In genomic region chr7:36970551-36971514, GRCh38 we compare ENCODE assay signal across 17 cellular contexts.
DNase-seq lines count a peak whose midpoint lies in the region; ATAC-seq and TF ChIP-seq lines count a peak whose summit lies in the region.
"Had no signal": no experiment of that assay in that cellular context is flagged by ENCODE, and none has a peak within 500 bp of the region (broad histone marks: within the 10 kb centered on the region; RNA-seq: fewer than 3 reads in every experiment).

No MANE protein-coding gene starts in this region.

- H3K27ac Mint-ChIP-seq in activated CD4-positive, alpha-beta T cell treated with anti-CD3 and anti-CD28 coated beads, Interleukin-2, amount 10 ng/mL, durations not matched to agents 7 days and 5 days = peak overlapping the region; percentile 16
- peak overlapping the region; percentile 27 for H3K27ac Mint-ChIP-seq in endothelial cell (ENCODE audit: unreplicated experiment)
- H3K27ac Mint-ChIP-seq: GM23338; stimulated activated naive B cell treated with anti-CD40 and anti-IgM and Interleukin-4, amounts not matched to agents 10 μg/mL and 1 μg/mL and 100 μg/mL, for 72 hours had no signal

- POLR2A ChIA-PET in activated CD4-positive, alpha-beta T cell treated with anti-CD3 and anti-CD28 coated beads, Interleukin-2, amount 10 ng/mL, durations not matched to agents 7 days and 5 days (lab: Charles Lee) = no interaction called here

- CTCF ChIA-PET in activated CD4-positive, alpha-beta T cell treated with anti-CD3 and anti-CD28 coated beads, Interleukin-2, amount 10 ng/mL, durations not matched to agents 7 days and 5 days (lab: Charles Lee) = interaction anchor here (0.7 to 1.5 kb wide), 6 partner anchors 9 to 211 kb away, joined by 3 to 6 read pairs (median 4); no protein-coding TSS in a partner anchor

- no peak for DNase-seq in activated CD4-positive, alpha-beta T cell treated with anti-CD3 and anti-CD28 coated beads, Interleukin-2, amount 10 ng/mL, durations not matched to agents 7 days and 5 days
- DNase-seq in activated CD4-positive, alpha-beta T cell treated with anti-CD3 and anti-CD28 coated beads, Interleukin-2, amount 50 U/mL, for 1 hour = no peak
- DNase-seq in NCI-H69 (lab: John Stamatoyannopoulos, UW) = peak; percentile 92
- DNase-seq in endothelial cell (ENCODE audit: low spot score) = no peak
- peak; percentile 59 for DNase-seq in renal cortical epithelial cell (ENCODE audit: low read depth)
- no peak for DNase-seq in NCI-H2029 (lab: John Stamatoyannopoulos, UW)
- DNase-seq in LoVo (ENCODE audit: low spot score) = no peak
- DNase-seq: ACHN; activated CD4-positive, alpha-beta T cell treated with anti-CD3 and anti-CD28 coated beads for 1 hour; left ventricle myocardium superior; NCI-H1694 treated with DMSO at 0.1 percent for 48 hours; NCI-H526 treated with DMSO at 0.1 percent for 48 hours; stimulated activated naive B cell treated with anti-CD40 and anti-IgM and Interleukin-4, amounts not matched to agents 10 μg/mL and 1 μg/mL and 100 μg/mL, for 72 hours had no signal

- peaks cover 23% of the 10 kb centered on the region for H3K4me1 Mint-ChIP-seq in activated CD4-positive, alpha-beta T cell treated with anti-CD3 and anti-CD28 coated beads, Interleukin-2, amount 10 ng/mL, durations not matched to agents 7 days and 5 days
- H3K4me1 Mint-ChIP-seq in endothelial cell (ENCODE audit: unreplicated experiment) = peaks cover 25% of the 10 kb centered on the region

- H3K36me3 Mint-ChIP-seq in activated CD4-positive, alpha-beta T cell treated with anti-CD3 and anti-CD28 coated beads, Interleukin-2, amount 10 ng/mL, durations not matched to agents 7 days and 5 days (ENCODE audit: low read depth) = peaks cover 36% of the 10 kb centered on the region
- peaks cover 9% of the 10 kb centered on the region for H3K36me3 Mint-ChIP-seq in endothelial cell (ENCODE audit: low read depth, unreplicated experiment)

- H3K27me3 Mint-ChIP-seq in activated CD4-positive, alpha-beta T cell treated with anti-CD3 and anti-CD28 coated beads, Interleukin-2, amount 10 ng/mL, durations not matched to agents 7 days and 5 days = no peaks in the 10 kb centered on the region
- no peaks in the 10 kb centered on the region for H3K27me3 Mint-ChIP-seq in endothelial cell (ENCODE audit: unreplicated experiment)
- H3K27me3 Mint-ChIP-seq: stimulated activated naive B cell treated with anti-CD40 and anti-IgM and Interleukin-4, amounts not matched to agents 10 μg/mL and 1 μg/mL and 100 μg/mL, for 72 hours had no signal

- no peak for TF ChIP-seq CTCF in endothelial cell (IDR thresholded peaks at IDR 0.05; ENCODE audit: unreplicated experiment)

- peaks cover 7% of the 10 kb centered on the region for H3K9me3 Mint-ChIP-seq in activated CD4-positive, alpha-beta T cell treated with anti-CD3 and anti-CD28 coated beads, Interleukin-2, amount 10 ng/mL, durations not matched to agents 7 days and 5 days
- no peaks in the 10 kb centered on the region for H3K9me3 Mint-ChIP-seq in endothelial cell (ENCODE audit: unreplicated experiment)
- H3K9me3 Mint-ChIP-seq: activated T-helper 2 cell treated with anti-CD3 and anti-CD28 coated beads, Interferon-gamma antibody, Interleukin-2, Interleukin-4, amounts not matched to agents 10 μg/mL and 5 μg/mL and 100 μg/mL, durations not matched to agents 14 hours and 24 hours and 36 hours; GM23338 had no signal

- no peak overlapping the region for H3K4me3 Mint-ChIP-seq in activated CD4-positive, alpha-beta T cell treated with anti-CD3 and anti-CD28 coated beads, Interleukin-2, amount 10 ng/mL, durations not matched to agents 7 days and 5 days
- no peak overlapping the region for H3K4me3 Mint-ChIP-seq in endothelial cell (ENCODE audit: unreplicated experiment)
- H3K4me3 Mint-ChIP-seq: GM23338; stimulated activated naive B cell treated with anti-CD40 and anti-IgM and Interleukin-4, amounts not matched to agents 10 μg/mL and 1 μg/mL and 100 μg/mL, for 72 hours had no signal

- no peak for ATAC-seq in GM18511 (IDR thresholded peaks at IDR 0.05; ENCODE audit: unreplicated experiment)
- ATAC-seq: GM23338; K562; stimulated activated naive B cell treated with anti-CD40 and anti-IgM and Interleukin-4, amounts not matched to agents 10 μg/mL and 1 μg/mL and 100 μg/mL, for 72 hours had no signal

Comparison
In these comparisons a context has a peak if more than half of its experiments do, and no peak if none do; other contexts are left out.
1. DNase-seq: peak in NCI-H69 (single experiment) and renal cortical epithelial cell (single experiment); none in activated CD4-positive, alpha-beta T cell treated with anti-CD3 and anti-CD28 coated beads, Interleukin-2, amount 10 ng/mL, durations not matched to agents 7 days and 5 days (single experiment), activated CD4-positive, alpha-beta T cell treated with anti-CD3 and anti-CD28 coated beads, Interleukin-2, amount 50 U/mL, for 1 hour (single experiment), endothelial cell (single experiment), NCI-H2029 (single experiment) and LoVo (single experiment).